In genomic region chr7:95916573-95917371, GRCh38 we compare ENCODE assay signal across 7 cellular contexts.
DNase-seq lines count a peak whose midpoint lies in the region; ATAC-seq and TF ChIP-seq lines count a peak whose summit lies in the region.

No MANE protein-coding gene starts in this region.

- H3K9me3 ChIP-seq in liver (ENCODE audit: control insufficient read depth in 4 of 4, low read length in 3 of 4): no peaks in the 10 kb centered on the region

- peak overlapping the region; percentile 36 to 56 for H3K9ac ChIP-seq in liver (ENCODE audit: low read depth in 1 of 2, low read length in 2 of 2)

- no peaks in the 10 kb centered on the region for H3K27me3 ChIP-seq in liver (ENCODE audit: control insufficient read depth in 4 of 4, insufficient read depth in 4 of 4, low read length in 3 of 4)

- peak; percentile 92 for DNase-seq in NCI-H2227 (lab: John Stamatoyannopoulos, UW; ENCODE audit: unreplicated experiment)
- DNase-seq in activated CD4-positive, alpha-beta T cell treated with anti-CD3 and anti-CD28 coated beads for 48 hours: peak; percentile 83
- DNase-seq in dedifferentiated amniotic fluid mesenchymal stem cell (ENCODE audit: extremely low spot score): peak; percentile 81
- DNase-seq in stimulated activated CD4-positive, alpha-beta T cell treated with anti-CD3 and anti-CD28 coated beads, Interleukin-4, amount 100 ng/mL, for 48 hours (ENCODE audit: low read depth in 2 of 2): peak; percentile 62 to 77

- H3K4me1 ChIP-seq in liver (ENCODE audit: control insufficient read depth in 4 of 4, insufficient read depth in 4 of 4, low read length in 3 of 4): peaks cover 0 to 9% (median 2%) of the 10 kb centered on the region in 4 donors

- WGBS in liver: 14% methylated on average over 20 of the region's 20 CpGs

- peak overlapping the region; percentile 47 to 71 (median 62) for H3K4me3 ChIP-seq in liver (ENCODE audit: low read depth in 1 of 3, low read length in 3 of 3)

- TF ChIP-seq CTCF in GM12874 (IDR thresholded peaks at IDR 0.05; ENCODE audit: insufficient read depth, low read depth, low read length): peak; percentile 69
- TF ChIP-seq CTCF in liver (IDR thresholded peaks at IDR 0.05; ENCODE audit: low read depth, low read length, missing input control): peak; percentile 94

- peak; percentile 89 to 94 for TF ChIP-seq RAD21 in liver (IDR thresholded peaks at IDR 0.05)

- peak overlapping the region; percentile 69 to 84 for H3K27ac ChIP-seq in liver (ENCODE audit: low read depth in 1 of 2, low read length in 2 of 2)

- H3K36me3 ChIP-seq in liver (ENCODE audit: control insufficient read depth in 4 of 4, insufficient read depth in 3 of 4, low read depth in 1 of 4, low read length in 3 of 4): no peaks in the 10 kb centered on the region

- ATAC-seq in HG02884 (IDR thresholded peaks at IDR 0.05; ENCODE audit: unreplicated experiment): peak; percentile 75

TF ChIP-seq in liver, 16 proteins besides CTCF, POLR2A, EP300 and RAD21:
- TF ChIP-seq TAF1 (conservative IDR thresholded peaks at IDR 0.05) (no peak), RXRA (IDR thresholded peaks at IDR 0.05) (peak; percentile 66 to 68), FOXA1 (IDR thresholded peaks at IDR 0.05) (peak; percentile 23), MAX (IDR thresholded peaks at IDR 0.05) (peak; percentile 52), HNF4A (conservative IDR thresholded peaks at IDR 0.05) (peak; percentile 96), YY1 (IDR thresholded peaks at IDR 0.05) (no peak), EGR1 (IDR thresholded peaks at IDR 0.05; ENCODE audit: low read depth in 2 of 2) (no peak), NR2F2 (IDR thresholded peaks at IDR 0.05) (peak; percentile 40), SP1 (IDR thresholded peaks at IDR 0.05) (peak; percentile 80), ATF3 (IDR thresholded peaks at IDR 0.05) (peak; percentile 13), FOXA2 (IDR thresholded peaks at IDR 0.05) (peak; percentile 54), ZBTB33 (IDR thresholded peaks at IDR 0.05) (no peak), GABPA (IDR thresholded peaks at IDR 0.05 in 1 of 2, conservative IDR thresholded peaks at IDR 0.05 in 1 of 2) (no peak), REST (IDR thresholded peaks at IDR 0.05) (no peak), HNF4G (IDR thresholded peaks at IDR 0.05) (peak; percentile 75), JUND (IDR thresholded peaks at IDR 0.05) (peak in 1 of 2 donors; percentile 47)
TF ChIP-seq in liver: peak in this region for 10.

Comparison
In these comparisons a context has a peak if more than half of its experiments do, and no peak if none do; other contexts are left out.
1. Peak in every context shown above with its lines: DNase-seq, ATAC-seq, H3K4me3 ChIP-seq and H3K27ac ChIP-seq.